10 cellular contexts compared by ENCODE assay signal in the genomic region with DNA sequence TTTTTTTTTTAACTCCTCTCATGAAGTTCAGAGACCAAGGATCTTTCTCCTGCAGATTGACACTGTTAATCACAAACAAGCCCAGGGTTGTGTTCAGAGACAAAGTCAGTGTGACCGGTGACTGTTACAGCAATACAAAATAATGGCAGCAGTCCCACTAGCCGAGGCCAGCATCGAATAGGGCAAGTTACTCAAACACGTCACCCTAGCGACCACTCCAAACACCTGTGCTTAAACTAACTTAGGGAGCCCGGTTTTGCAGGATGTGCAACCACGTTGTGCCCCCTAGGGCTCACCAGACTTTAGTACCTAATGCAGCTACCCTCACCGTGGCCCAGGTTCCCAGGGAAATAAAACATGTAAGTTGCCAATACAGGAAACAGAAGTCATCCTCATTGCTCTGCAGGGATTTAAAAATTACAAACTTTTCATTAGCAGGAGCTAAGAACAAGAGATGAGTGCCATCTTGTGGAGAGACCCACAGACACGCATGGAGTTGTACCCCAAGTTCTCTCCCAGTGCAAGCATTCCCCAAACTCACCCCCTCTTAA. TPM values are rescaled to one million over a fixed set of nuclear protein-coding genes. Genes with fewer than 3 reads are reported as not detected.
DNase-seq lines count a peak whose midpoint lies in the region; ATAC-seq, FAIRE-seq and TF ChIP-seq lines count a peak whose summit lies in the region.
"Had no signal": no experiment of that assay in that cellular context is flagged by ENCODE, and none has a peak within 500 bp of the region (broad histone marks: within the 10 kb centered on the region; RNA-seq: fewer than 3 reads in every experiment).

No MANE protein-coding gene starts in this region.

- no peaks in the 10 kb centered on the region for H3K79me2 ChIP-seq in GM12878 (ENCODE audit: control insufficient read depth, insufficient read depth, low read length)
- H3K79me2 ChIP-seq in keratinocyte (ENCODE audit: control insufficient read depth, insufficient read depth, low read length): no peaks in the 10 kb centered on the region

- H3K36me3 ChIP-seq in GM12878 (ENCODE audit: control insufficient read depth in 2 of 2, insufficient read depth in 2 of 2, low read length in 1 of 2) (no peaks in the 10 kb centered on the region), keratinocyte (ENCODE audit: control insufficient read depth in 2 of 2, extremely low read depth in 1 of 2, insufficient read depth in 2 of 2, low read length in 2 of 2) (no peaks in the 10 kb centered on the region), tibial nerve (no peaks in the 10 kb centered on the region)

- intact Hi-C loops in activated CD4-positive, alpha-beta T cell treated with anti-CD3 and anti-CD28 coated beads for 36 hours (cut with DNase I, micrococcal nuclease): loop anchor here (1.0 kb wide), 3 partner anchors 38 to 145 kb away; a partner anchor contains a TSS
- intact Hi-C loops in GM12878 (cut with micrococcal nuclease; ENCODE audit: unreplicated experiment): loop anchor here (1.0 kb wide), 1 partner anchor 145 kb away; no protein-coding TSS in a partner anchor

- CTCF ChIA-PET in activated CD4-positive, alpha-beta T cell treated with anti-CD3 and anti-CD28 coated beads for 36 hours (lab: Charles Lee): interaction anchor here (0.8 to 1.6 kb wide), 8 partner anchors 13 to 156 kb away, joined by 3 to 7 read pairs (median 4); a partner anchor contains a TSS
- CTCF ChIA-PET in GM12878 (lab: Yijun Ruan, JAX): interaction anchor here (1.0 to 3.1 kb wide), 3 partner anchors 137 to 141 kb away, joined by 3 to 11 read pairs (median 4); no protein-coding TSS in a partner anchor

- TF ChIP-seq RAD21 in GM12878 (IDR thresholded peaks at IDR 0.05; ENCODE audit: insufficient read depth, low read depth, low read length): peak; percentile 51

- no TSS peak for BruUV-seq in GM12878 (replicated peaks; lab: Mats Ljungman, UMichigan)

- H3K9me3 Mint-ChIP-seq in activated CD4-positive, alpha-beta T cell treated with anti-CD3 and anti-CD28 coated beads for 36 hours (ENCODE audit: low read depth): no peaks in the 10 kb centered on the region
- H3K9me3 Mint-ChIP-seq: activated T-cell treated with anti-CD3 and anti-CD28 coated beads, Interleukin-2, amount 50 U/mL, for 72 hours had no signal

- FAIRE-seq in GM12878 (lab: Jason Lieb, UNC) (no peak), keratinocyte (lab: Jason Lieb, UNC) (no peak)

- no peaks in the 10 kb centered on the region for H3K4me1 ChIP-seq in GM12878 (ENCODE audit: control insufficient read depth, insufficient read depth, low read length)
- peaks cover 10% of the 10 kb centered on the region for H3K4me1 ChIP-seq in keratinocyte (ENCODE audit: control insufficient read depth, extremely low read depth, insufficient read depth, low read length)
- H3K4me1 ChIP-seq in tibial nerve: peaks cover 0 to 43% (median 13%) of the 10 kb centered on the region in 4 donors

- no peak overlapping the region for H3K9ac ChIP-seq in GM12878 (ENCODE audit: control insufficient read depth, insufficient read depth, low read length)
- no peak overlapping the region for H3K9ac ChIP-seq in keratinocyte (ENCODE audit: control insufficient read depth, extremely low read depth, insufficient read depth, low read length)

- TF ChIP-seq EP300 in GM12878 (IDR thresholded peaks at IDR 0.05; ENCODE audit: borderline replicate concordance in 1 of 2, control insufficient read depth in 1 of 2, low read depth in 2 of 2, low read length in 2 of 2): no peak
- TF ChIP-seq EP300 in tibial nerve (IDR thresholded peaks at IDR 0.05): no peak

- H3K27me3 ChIP-seq in GM12878 (replicated peaks in 1 of 2; ENCODE audit: control insufficient read depth in 2 of 2, insufficient read depth in 2 of 2, low read length in 1 of 2) (no peaks in the 10 kb centered on the region; a peak in 1 of 4 replicates), keratinocyte (ENCODE audit: control insufficient read depth, extremely low read depth, insufficient read depth, low read length) (no peaks in the 10 kb centered on the region), tibial nerve (no peaks in the 10 kb centered on the region)

- H3K27ac Mint-ChIP-seq in activated CD4-positive, alpha-beta T cell treated with anti-CD3 and anti-CD28 coated beads for 36 hours: no peak overlapping the region
- H3K27ac Mint-ChIP-seq: activated T-cell treated with anti-CD3 and anti-CD28 coated beads, Interleukin-2, amount 50 U/mL, for 72 hours had no signal

- peak; percentile 23 for ATAC-seq in activated CD4-positive, alpha-beta T cell treated with anti-CD3 and anti-CD28 coated beads for 36 hours
- no peak for ATAC-seq in GM12878
- ATAC-seq in GM21423 (IDR thresholded peaks at IDR 0.05; ENCODE audit: unreplicated experiment): no peak

- H3K36me3 Mint-ChIP-seq in activated CD4-positive, alpha-beta T cell treated with anti-CD3 and anti-CD28 coated beads for 36 hours (ENCODE audit: low read depth): no peaks in the 10 kb centered on the region

- H3K9me3 ChIP-seq in GM12878 (replicated peaks; ENCODE audit: control insufficient read depth, insufficient read depth, low read length) (no peaks in the 10 kb centered on the region), keratinocyte (ENCODE audit: control insufficient read depth, low read depth, low read length) (no peaks in the 10 kb centered on the region), tibial nerve (no peaks in the 10 kb centered on the region)

- H3K4me3 ChIP-seq in GM12878 (no peak overlapping the region), keratinocyte (ENCODE audit: control insufficient read depth in 2 of 3, extremely low read depth in 1 of 3, insufficient read depth in 2 of 3, low read depth in 1 of 3, low read length in 3 of 3) (no peak overlapping the region), tibial nerve (no peak overlapping the region)

- no peaks in the 10 kb centered on the region for H4K20me1 ChIP-seq in GM12878 (ENCODE audit: control insufficient read depth, insufficient read depth)
- H4K20me1 ChIP-seq in keratinocyte (ENCODE audit: control insufficient read depth, extremely low read depth, insufficient read depth, low read length): no peaks in the 10 kb centered on the region

- in situ Hi-C loops in GM12878 (cut with MboI): no loop called here

- WGBS in GM12878 (ENCODE audit: insufficient coverage, insufficient replicate concordance, low lambda C conversion rate, missing lambda C conversion rate): 23% methylated on average over 9 of the region's 9 CpGs
- WGBS in tibial nerve, 2 donors: 53 to 57% methylated on average over 9 of the region's 9 CpGs

- RAD21 ChIA-PET in GM12878 (lab: Charles Lee; ENCODE audit: unreplicated experiment): interaction anchor here (0.9 kb wide), 1 partner anchor 138 kb away, joined by 3 read pairs; no protein-coding TSS in a partner anchor

- no peak overlapping the region for H3K4me3 Mint-ChIP-seq in activated CD4-positive, alpha-beta T cell treated with anti-CD3 and anti-CD28 coated beads for 36 hours
- H3K4me3 Mint-ChIP-seq: activated T-cell treated with anti-CD3 and anti-CD28 coated beads, Interleukin-2, amount 50 U/mL, for 72 hours had no signal

- POLR2A ChIA-PET in activated CD4-positive, alpha-beta T cell treated with anti-CD3 and anti-CD28 coated beads for 36 hours (lab: Charles Lee): no interaction called here
- POLR2A ChIA-PET in GM12878 (lab: Charles Lee): no interaction called here

- no peak overlapping the region for H2AFZ ChIP-seq in GM12878 (ENCODE audit: control insufficient read depth, low read depth, low read length)
- H2AFZ ChIP-seq in keratinocyte (ENCODE audit: control insufficient read depth, low read length): no peak overlapping the region

- TF ChIP-seq CTCF in GM12878 (IDR thresholded peaks at IDR 0.05 in 2 of 3, conservative IDR thresholded peaks at IDR 0.05 in 1 of 3; ENCODE audit: control insufficient read depth in 2 of 3, extremely low read depth in 1 of 3, insufficient read depth in 1 of 3, low read depth in 3 of 3, low read length in 3 of 3) (peak; percentile 29 to 39 (median 35); a peak in 4 of 6 replicates), keratinocyte (optimal IDR thresholded peaks at IDR 0.05 in 1 of 3, IDR thresholded peaks at IDR 0.05 in 1 of 3, conservative IDR thresholded peaks at IDR 0.05 in 1 of 3; ENCODE audit: extremely low read depth in 1 of 3, insufficient read depth in 2 of 3, low read length in 3 of 3) (peak; percentile 48 to 69 (median 52)), tibial nerve (IDR thresholded peaks at IDR 0.05) (peak in 4 of 5 experiments; percentile 38 to 58 (median 44))

- H3K4me2 ChIP-seq in GM12878 (ENCODE audit: control insufficient read depth, insufficient read depth) (no peak overlapping the region), keratinocyte (ENCODE audit: control insufficient read depth, extremely low read depth, insufficient read depth, low read depth, low read length) (no peak overlapping the region)

- dilution Hi-C loops in keratinocyte (cut with MboI; ENCODE audit: extremely low pct_ligation_motif_present, low sequenced_read_pairs): no loop called here

- peaks cover 2% of the 10 kb centered on the region for H3K27me3 Mint-ChIP-seq in activated CD4-positive, alpha-beta T cell treated with anti-CD3 and anti-CD28 coated beads for 36 hours

- TF ChIP-seq POLR2A in GM12878 (IDR thresholded peaks at IDR 0.05; ENCODE audit: low read depth, low read length) (no peak), tibial nerve (IDR thresholded peaks at IDR 0.05) (no peak)

- no peaks in the 10 kb centered on the region for H3K9me1 ChIP-seq in keratinocyte (ENCODE audit: control insufficient read depth, extremely low read depth, insufficient read depth, low read length)

- DNase-seq in activated CD4-positive, alpha-beta T cell treated with anti-CD3 and anti-CD28 coated beads for 36 hours: peak; percentile 14
- no peak for DNase-seq in activated CD4-positive, alpha-beta T cell treated with anti-CD3 and anti-CD28 coated beads, Interleukin-2, amount 50 U/mL, for 48 hours
- peak; percentile 1 for DNase-seq in GM12878 (ENCODE audit: low read depth, low spot score)
- DNase-seq in keratinocyte (ENCODE audit: low read depth, low spot score): no peak
- peak in 1 of 2 donors; percentile 48 for DNase-seq in tibial nerve (ENCODE audit: low spot score in 2 of 2)
- DNase-seq in stimulated activated CD4-positive, alpha-beta T cell treated with anti-CD3 and anti-CD28 coated beads, Interleukin-4, amount 100 ng/mL, for 24 hours: no peak
- no peak for DNase-seq in NCI-H510A treated with DMSO at 0.1 percent for 48 hours (lab: John Stamatoyannopoulos, UW)
- DNase-seq: activated T-cell treated with anti-CD3 and anti-CD28 coated beads, Interleukin-2, amount 50 U/mL, for 72 hours; kidney glomerular epithelial cell had no signal

- H3K4me1 Mint-ChIP-seq in activated CD4-positive, alpha-beta T cell treated with anti-CD3 and anti-CD28 coated beads for 36 hours: no peaks in the 10 kb centered on the region

- SMC1A ChIA-PET in GM12878 (lab: Charles Lee; ENCODE audit: uncharacterized antibody, unreplicated experiment): interaction anchor here (0.9 kb wide), 1 partner anchor 141 kb away, joined by 3 read pairs; no protein-coding TSS in a partner anchor

- H3K27ac ChIP-seq in GM12878 (ENCODE audit: control insufficient read depth, insufficient read depth): no peak overlapping the region
- no peak overlapping the region for H3K27ac ChIP-seq in keratinocyte (ENCODE audit: control insufficient read depth, insufficient read depth, low read length)
- peak overlapping the region in 1 of 4 donors; percentile 77 for H3K27ac ChIP-seq in tibial nerve

RNA-seq across cellular contexts. Expression of a gene that starts 38.1 kb away (rescaled TPM):
- total RNA-seq in activated CD4-positive, alpha-beta T cell treated with anti-CD3 and anti-CD28 coated beads for 36 hours: 10 to 100 TPM in 1 of 2 experiments, 1 to 10 TPM in 1; 8.8 to 10.2 TPM
- total RNA-seq in GM12878 (2013; cell fraction: nucleolus; rRNA removed): 1.2 TPM in 2 replicates
- total RNA-seq in GM12878 (2014; rRNA removed) (8.0 and 8.2 TPM in 2 replicates), GM12878 (2014; rRNA removed; fragmentation: Illumina TruSeq; extraction: Trizol) (2.8 and 3.5 TPM in 2 replicates), GM12878 (2021) (9.3 and 10.0 TPM in 2 replicates), tibial nerve (10 to 100 TPM in 3 of 4 donors, 1 to 10 TPM in 1; 6.9 to 23.5 (median 16.1) TPM)
- polyA plus RNA-seq in GM12878 (2011; ENCODE audit: low read depth): 2.5 TPM
- polyA plus RNA-seq in GM12878 (2011; rRNA removed) (0.35 and 0.58 TPM in 2 replicates), GM12878 (2014; fragmentation: Illumina TruSeq; extraction: Trizol) (1.5 and 2.8 TPM in 2 replicates), GM12878 (2014; fragmentation: Nextera tagmentation; extraction: Ambion mirVana) (1 to 10 TPM in 1 of 2 experiments, under 1 TPM in 1; 0.69 to 1.1 TPM), GM12878 (2014; rRNA removed) (10.2 and 11.9 TPM in 2 replicates), GM12878 (2016; fragmentation: Nextera tagmentation; extraction: Ambion mirVana) (1 to 10 TPM; 9.3 to 9.6 TPM), keratinocyte (3.8 to 4.0 TPM (median 3.9 TPM) in 3 replicates)
- 0.58 and 0.84 TPM in 2 replicates for polyA plus RNA-seq in GM12878 (2011; cell fraction: cytosol; rRNA removed)
- polyA plus RNA-seq in GM12878 (2011; cell fraction: nucleus; rRNA removed): 0.64 and 1.1 TPM in 2 replicates
- polyA plus RNA-seq in GM12878 (2012): 5.9 and 6.8 TPM in 2 replicates
- polyA minus RNA-seq in GM12878 (2011; rRNA and poly(A)+ RNA removed): 0.22 and 0.41 TPM in 2 replicates
- polyA minus RNA-seq in GM12878 (2011; cell fraction: cytosol; rRNA and poly(A)+ RNA removed): not detected in 2 replicates
- polyA minus RNA-seq in GM12878 (2011; cell fraction: nucleus; rRNA and poly(A)+ RNA removed): 0.73 TPM in 1 of 2 replicates, not detected in the other
- 0.80 TPM for polyA plus RNA-seq in keratinocyte (2011; ENCODE audit: low read depth)
- polyA plus RNA-seq in keratinocyte (2011; cell fraction: cytosol; rRNA removed): 2.9 and 4.1 TPM in 2 replicates
- 3.7 and 3.8 TPM in 2 replicates for polyA plus RNA-seq in keratinocyte (2011; cell fraction: nucleus; rRNA removed)
- polyA plus RNA-seq in keratinocyte (2012; ENCODE audit: low replicate concordance): 2.8 and 5.9 TPM in 2 replicates
- 0.69 to 1.6 TPM (median 1.1 TPM) in 3 replicates for polyA minus RNA-seq in keratinocyte
- polyA minus RNA-seq in keratinocyte (2011; cell fraction: cytosol; rRNA and poly(A)+ RNA removed): 4.8 TPM
- polyA minus RNA-seq in keratinocyte (2011; cell fraction: nucleus; rRNA and poly(A)+ RNA removed): 1.7 and 1.8 TPM in 2 replicates

Comparison
In these comparisons a context has a peak if more than half of its experiments do, and no peak if none do; other contexts are left out.
1. DNase-seq: peak in activated CD4-positive, alpha-beta T cell treated with anti-CD3 and anti-CD28 coated beads for 36 hours (single experiment) and GM12878 (single experiment); none in activated CD4-positive, alpha-beta T cell treated with anti-CD3 and anti-CD28 coated beads, Interleukin-2, amount 50 U/mL, for 48 hours (0 of 2), keratinocyte (single experiment), stimulated activated CD4-positive, alpha-beta T cell treated with anti-CD3 and anti-CD28 coated beads, Interleukin-4, amount 100 ng/mL, for 24 hours (single experiment) and NCI-H510A treated with DMSO at 0.1 percent for 48 hours (single experiment).
2. Peak in every context shown above with its lines, with median percentiles within 50 percentile points of each other: CTCF ChIP-seq.